In the genomic region with DNA sequence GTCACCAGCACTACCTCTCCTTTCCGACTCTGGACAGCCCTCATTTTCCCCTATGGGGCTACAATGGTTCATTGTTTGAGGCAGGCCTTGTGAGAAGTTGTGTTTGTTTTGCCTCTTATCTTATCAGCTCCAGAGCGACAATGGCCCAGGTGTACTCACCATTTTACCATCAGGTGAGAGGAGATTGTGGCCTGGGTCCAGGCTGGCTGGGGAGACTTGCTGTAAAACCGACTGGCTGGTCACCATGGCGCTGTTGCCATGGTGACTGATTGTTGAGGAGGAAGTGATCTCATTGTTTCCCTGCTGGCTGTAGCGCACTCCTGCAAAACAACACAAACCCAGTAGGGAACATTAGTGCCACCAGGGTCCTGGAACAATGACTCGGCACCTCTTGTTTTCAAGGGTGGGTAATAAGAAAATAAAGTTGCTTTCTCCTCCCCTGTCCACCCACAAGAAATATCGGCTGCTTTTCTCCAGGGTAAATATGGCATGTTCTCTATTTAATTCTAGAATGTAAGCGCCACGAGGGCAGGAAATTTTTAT, we compare ENCODE assay signal across 8 cellular contexts.
A peak's percentile ranks its signal among the peaks of the same experiment; 100 is the strongest.
DNase-seq lines count a peak whose midpoint lies in the region; ATAC-seq and TF ChIP-seq lines count a peak whose summit lies in the region.

No MANE protein-coding gene starts in this region.

- DNase-seq in Ammon's horn (ENCODE audit: low spot score): peak; percentile 9
- peak; percentile 95 for DNase-seq in LNCaP clone FGC (ENCODE audit: low read depth)
- peak; percentile 60 for DNase-seq in iris pigment epithelial cell (ENCODE audit: low read depth)
- no peak for DNase-seq in GM13976 (ENCODE audit: low spot score)
- no peak for DNase-seq in effector CD4-positive, alpha-beta T cell

- in situ Hi-C loops in GM13976 (cut with MboI; ENCODE audit: low sequenced_read_pairs, unreplicated experiment): no loop called here

- TF ChIP-seq CTCF in LNCaP clone FGC (IDR thresholded peaks at IDR 0.05; ENCODE audit: control insufficient read depth, extremely low read depth, insufficient read depth): no peak
- TF ChIP-seq CTCF in GM13976 (IDR thresholded peaks at IDR 0.05; ENCODE audit: borderline replicate concordance, control extremely low read depth, extremely low read depth, insufficient read depth, missing control alignments): no peak

- no peak overlapping the region for H3K4me3 ChIP-seq in LNCaP clone FGC (ENCODE audit: low read depth, low read length)

- ATAC-seq in SK-N-SH treated with all-trans-retinoic acid at 6 μM for 48 hours: no peak
- no peak for ATAC-seq in GM18861 (IDR thresholded peaks at IDR 0.05; ENCODE audit: unreplicated experiment)
- ATAC-seq in HG03378 (IDR thresholded peaks at IDR 0.05; ENCODE audit: unreplicated experiment): no peak

TF ChIP-seq in SK-N-SH treated with all-trans-retinoic acid at 6 μM for 48 hours, 23 proteins besides CTCF, POLR2A, EP300 and RAD21:
- peak; percentile 85 for TF ChIP-seq ZFP3 (CRISPR knock-in tag; IDR thresholded peaks at IDR 0.05)
- no peak for TF ChIP-seq SNAI2 (CRISPR knock-in tag; IDR thresholded peaks at IDR 0.05)

Comparison
In these comparisons a context has a peak if more than half of its experiments do, and no peak if none do; other contexts are left out.
1. DNase-seq: peak in Ammon's horn (single experiment), LNCaP clone FGC (single experiment) and iris pigment epithelial cell (single experiment); none in GM13976 (single experiment) and effector CD4-positive, alpha-beta T cell (single experiment).